Comparison of ENCODE assay signal across 9 cellular contexts in the genomic region with DNA sequence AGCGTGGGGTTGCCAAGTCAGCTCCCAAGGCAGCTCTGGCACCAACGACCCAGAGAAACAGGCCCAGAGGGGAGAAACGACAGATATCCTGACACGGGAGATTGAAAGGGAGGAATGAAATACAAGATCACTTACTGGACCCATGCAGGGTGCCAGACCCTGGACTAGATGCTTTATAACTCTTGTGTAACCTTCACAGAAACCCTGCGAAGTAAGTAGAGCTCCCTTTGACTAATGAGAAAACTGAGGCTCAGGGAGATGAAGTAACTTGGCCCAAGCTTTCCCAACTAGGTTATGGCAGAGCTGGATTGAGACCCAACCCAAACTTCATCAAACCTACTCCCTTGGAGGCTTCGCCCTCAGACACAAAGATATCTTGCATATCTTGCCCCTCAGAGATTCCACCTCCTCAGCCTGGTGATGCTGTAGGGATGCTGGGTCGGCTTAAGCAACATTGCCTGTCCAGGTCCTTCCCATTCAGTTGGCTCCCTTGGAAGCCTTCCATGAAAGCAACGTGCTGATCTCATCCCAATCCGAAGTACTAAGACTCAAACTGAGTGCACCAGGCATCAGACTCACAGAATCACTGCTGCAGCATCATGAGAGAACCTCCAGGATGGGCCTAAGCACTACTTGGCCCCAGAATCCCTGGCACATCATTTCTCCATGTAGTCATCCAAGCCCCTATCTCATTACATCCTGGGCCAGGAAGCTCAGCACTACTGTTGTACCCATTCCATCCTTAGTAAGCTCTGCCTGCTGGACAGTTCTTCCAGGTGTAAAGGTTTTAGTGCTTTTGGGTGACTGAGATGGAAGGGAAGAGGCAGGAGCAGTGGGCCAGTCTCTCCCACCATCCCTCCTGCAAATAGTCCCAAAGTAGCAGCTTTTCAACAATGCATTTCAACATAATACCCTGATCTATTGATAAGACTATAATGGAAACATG. TPM values are rescaled to one million over a fixed set of nuclear protein-coding genes. Genes with fewer than 3 reads are reported as not detected.
DNase-seq lines count a peak whose midpoint lies in the region; ATAC-seq, FAIRE-seq and TF ChIP-seq lines count a peak whose summit lies in the region.
"Had no signal": no experiment of that assay in that cellular context is flagged by ENCODE, and none has a peak within 500 bp of the region (broad histone marks: within the 10 kb centered on the region; RNA-seq: fewer than 3 reads in every experiment).

No MANE protein-coding gene starts in this region.

- no peak for TF ChIP-seq POLR2A in transverse colon (IDR thresholded peaks at IDR 0.05)
- TF ChIP-seq POLR2A in adrenal gland (IDR thresholded peaks at IDR 0.05) = no peak

- peaks cover 20% of the 10 kb centered on the region for H3K27me3 Mint-ChIP-seq in activated naive CD4-positive, alpha-beta T cell treated with anti-CD3 and anti-CD28 coated beads for 36 hours (ENCODE audit: low read depth)

- CTCF ChIA-PET in activated naive CD4-positive, alpha-beta T cell treated with anti-CD3 and anti-CD28 coated beads for 36 hours (lab: Charles Lee) = interaction anchor here (0.9 to 4.3 kb wide), 7 partner anchors 8 to 132 kb away, joined by 3 to 29 read pairs (median 5); no protein-coding TSS in a partner anchor

- no peak for FAIRE-seq in kidney (lab: Jason Lieb, UNC)

- in situ Hi-C loops in transverse colon (cut with MboI; ENCODE audit: low pct_ligation_motif_present in 1 of 4, low pct_unique_long_range_greater_than_20kb in 1 of 4, low sequenced_read_pairs in 3 of 4) = no loop called here

- H3K4me1 Mint-ChIP-seq in activated naive CD4-positive, alpha-beta T cell treated with anti-CD3 and anti-CD28 coated beads for 36 hours (ENCODE audit: low read depth) = peaks cover 6% of the 10 kb centered on the region

- H3K27ac Mint-ChIP-seq in activated naive CD4-positive, alpha-beta T cell treated with anti-CD3 and anti-CD28 coated beads for 36 hours = no peak overlapping the region
- H3K27ac Mint-ChIP-seq in activated naive CD4-positive, alpha-beta T cell treated with anti-CD3 and anti-CD28 coated beads, Interleukin-2, amount 50 U/mL, for 72 hours = no peak overlapping the region
- H3K27ac Mint-ChIP-seq: CD4-positive, CD25-positive, alpha-beta regulatory T cell had no signal

- TF ChIP-seq CTCF in ascending aorta (IDR thresholded peaks at IDR 0.05) (no peak), kidney (IDR thresholded peaks at IDR 0.05; ENCODE audit: borderline replicate concordance, extremely low read depth, insufficient read depth) (no peak), transverse colon (IDR thresholded peaks at IDR 0.05) (no peak), adrenal gland (IDR thresholded peaks at IDR 0.05) (no peak)

- no peak overlapping the region for H3K9ac ChIP-seq in kidney (ENCODE audit: low read length in 2 of 2)

- DNase-seq in activated naive CD4-positive, alpha-beta T cell treated with anti-CD3 and anti-CD28 coated beads for 36 hours = no peak
- DNase-seq in activated naive CD4-positive, alpha-beta T cell treated with anti-CD3 and anti-CD28 coated beads, Interleukin-2, amount 50 U/mL, for 72 hours (ENCODE audit: low spot score in 2 of 2) = no peak
- DNase-seq in ascending aorta (ENCODE audit: low spot score in 2 of 2) = no peak
- no peak for DNase-seq in kidney
- peak; percentile 8 for DNase-seq in transverse colon
- DNase-seq in DMS153 treated with DMSO at 0.1 percent for 48 hours (lab: John Stamatoyannopoulos, UW; ENCODE audit: unreplicated experiment) = no peak
- no peak for DNase-seq in adrenal gland
- DNase-seq in cortex of kidney (lab: John Stamatoyannopoulos, UW) = no peak

- H3K4me3 ChIP-seq in ascending aorta (peak overlapping the region; percentile 51 to 58), kidney (ENCODE audit: low read length in 2 of 2) (peak overlapping the region; percentile 33 to 60), transverse colon (peak overlapping the region in 2 of 4 donors; percentile 43 to 53), adrenal gland (no peak overlapping the region)

- H3K4me3 Mint-ChIP-seq in activated naive CD4-positive, alpha-beta T cell treated with anti-CD3 and anti-CD28 coated beads for 36 hours = peak overlapping the region; percentile 45

- TF ChIP-seq EP300 in transverse colon (IDR thresholded peaks at IDR 0.05; ENCODE audit: low read depth) = no peak

- H3K27me3 ChIP-seq in ascending aorta = no peaks in the 10 kb centered on the region
- peaks cover 14% of the 10 kb centered on the region for H3K27me3 ChIP-seq in transverse colon
- peaks cover 24% of the 10 kb centered on the region for H3K27me3 ChIP-seq in adrenal gland

- H3K36me3 ChIP-seq in ascending aorta (no peaks in the 10 kb centered on the region), kidney (ENCODE audit: control insufficient read depth in 1 of 2, insufficient read depth in 2 of 2, low read length in 2 of 2) (no peaks in the 10 kb centered on the region), transverse colon (no peaks in the 10 kb centered on the region), adrenal gland (replicated peaks in 1 of 2) (no peaks in the 10 kb centered on the region)

- no peaks in the 10 kb centered on the region for H3K36me3 Mint-ChIP-seq in activated naive CD4-positive, alpha-beta T cell treated with anti-CD3 and anti-CD28 coated beads for 36 hours (ENCODE audit: low read depth)
- H3K36me3 Mint-ChIP-seq in activated naive CD4-positive, alpha-beta T cell treated with anti-CD3 and anti-CD28 coated beads, Interleukin-2, amount 50 U/mL, for 72 hours = no peaks in the 10 kb centered on the region
- H3K36me3 Mint-ChIP-seq: CD4-positive, CD25-positive, alpha-beta regulatory T cell had no signal

- H3K4me1 ChIP-seq in ascending aorta (peaks cover 0 to 11% of the 10 kb centered on the region in 2 donors), kidney (ENCODE audit: control insufficient read depth in 1 of 2, insufficient read depth in 1 of 2, low read depth in 1 of 2, low read length in 2 of 2) (peaks cover 5 to 6% of the 10 kb centered on the region in 2 donors), transverse colon (peaks cover 7 to 57% (median 39%) of the 10 kb centered on the region in 4 donors), adrenal gland (replicated peaks in 1 of 2) (peaks cover 0 to 10% of the 10 kb centered on the region in 2 donors)

- no peak overlapping the region for H3K27ac ChIP-seq in ascending aorta
- H3K27ac ChIP-seq in kidney (ENCODE audit: low read depth in 2 of 2, low read length in 2 of 2) = no peak overlapping the region
- peak overlapping the region; percentile 42 to 75 (median 63) for H3K27ac ChIP-seq in transverse colon
- no peak overlapping the region for H3K27ac ChIP-seq in adrenal gland

- WGBS in transverse colon (ENCODE audit: low coverage in 1 of 2), 2 donors = 48 to 80% methylated on average over 1 to 9 of the region's 9 CpGs
- 60 to 72% (median 62%) methylated on average over 9 of the region's 9 CpGs for WGBS in adrenal gland, 4 donors

- no peaks in the 10 kb centered on the region for H3K9me3 Mint-ChIP-seq in activated naive CD4-positive, alpha-beta T cell treated with anti-CD3 and anti-CD28 coated beads for 36 hours
- H3K9me3 Mint-ChIP-seq in activated naive CD4-positive, alpha-beta T cell treated with anti-CD3 and anti-CD28 coated beads, Interleukin-2, amount 50 U/mL, for 72 hours = no peaks in the 10 kb centered on the region

- intact Hi-C loops in activated naive CD4-positive, alpha-beta T cell treated with anti-CD3 and anti-CD28 coated beads for 36 hours (cut with micrococcal nuclease) = no loop called here
- intact Hi-C loops in ascending aorta (cut with DNase I) = loop anchor here (5.0 kb wide), 1 partner anchor 149 kb away; no protein-coding TSS in a partner anchor
- intact Hi-C loops in kidney (cut with DNase I) = no loop called here
- intact Hi-C loops in transverse colon (cut with DNase I; ENCODE audit: low total_unique reads) = no loop called here
- intact Hi-C loops in adrenal gland (cut with DNase I) = loop anchor here in 1 of 2 donors (10.0 kb wide), 1 partner anchor 148 kb away; a partner anchor contains a TSS

- ATAC-seq in activated naive CD4-positive, alpha-beta T cell treated with anti-CD3 and anti-CD28 coated beads, Interleukin-2, amount 50 U/mL, for 72 hours = no peak

- H3K9me3 ChIP-seq in ascending aorta (no peaks in the 10 kb centered on the region), kidney (ENCODE audit: control insufficient read depth in 1 of 2, low read length in 2 of 2) (no peaks in the 10 kb centered on the region), transverse colon (no peaks in the 10 kb centered on the region), adrenal gland (replicated peaks in 1 of 3) (no peaks in the 10 kb centered on the region)

RNA-seq across cellular contexts. Expression of a gene that starts 1.1 kb away (rescaled TPM):
- not detected for total RNA-seq in activated naive CD4-positive, alpha-beta T cell treated with anti-CD3 and anti-CD28 coated beads for 36 hours
- total RNA-seq in activated naive CD4-positive, alpha-beta T cell treated with anti-CD3 and anti-CD28 coated beads, Interleukin-2, amount 50 U/mL, for 72 hours = not detected
- 0.11 TPM for total RNA-seq in ascending aorta
- 0.88 TPM for total RNA-seq in kidney
- polyA plus RNA-seq in kidney (ENCODE audit: insufficient read depth, low read depth, low replicate concordance) = 1.3 TPM
- total RNA-seq in transverse colon = 100 to 1,000 TPM in 1 of 4 donors, 10 to 100 TPM in 3; 40.7 to 137 (median 81.3) TPM
- total RNA-seq in adrenal gland = under 1 TPM in 3 of 8 donors, not detected in 5; 0.14 to 0.32 (median 0.23) TPM
- under 1 TPM in 2 of 3 donors, not detected in 1; 0.10 to 0.16 TPM for polyA plus RNA-seq in adrenal gland
- total RNA-seq: CD4-positive, CD25-positive, alpha-beta regulatory T cell had no signal

RNA-seq across cellular contexts. Expression of a gene that starts 7.5 kb away (rescaled TPM):
- total RNA-seq in activated naive CD4-positive, alpha-beta T cell treated with anti-CD3 and anti-CD28 coated beads for 36 hours = not detected
- not detected for total RNA-seq in activated naive CD4-positive, alpha-beta T cell treated with anti-CD3 and anti-CD28 coated beads, Interleukin-2, amount 50 U/mL, for 72 hours
- total RNA-seq in ascending aorta (not detected), kidney (not detected), transverse colon (under 1 TPM in 1 of 4 donors, not detected in 3; 0.64 TPM), adrenal gland (not detected)
- polyA plus RNA-seq in kidney (ENCODE audit: insufficient read depth, low read depth, low replicate concordance) (not detected), adrenal gland (not detected)
- total RNA-seq: CD4-positive, CD25-positive, alpha-beta regulatory T cell had no signal
- polyA plus RNA-seq: CD4-positive, CD25-positive, alpha-beta regulatory T cell had no signal

RNA-seq across cellular contexts. Expression of a gene that starts 21.2 kb away (rescaled TPM):
- total RNA-seq in activated naive CD4-positive, alpha-beta T cell treated with anti-CD3 and anti-CD28 coated beads for 36 hours = 100 to 1,000 TPM; 453 to 454 TPM
- total RNA-seq in activated naive CD4-positive, alpha-beta T cell treated with anti-CD3 and anti-CD28 coated beads, Interleukin-2, amount 50 U/mL, for 72 hours = 100 to 1,000 TPM; 391 to 559 TPM
- total RNA-seq in ascending aorta = 363 TPM
- total RNA-seq in kidney = 358 TPM
- polyA plus RNA-seq in kidney (ENCODE audit: insufficient read depth, low read depth, low replicate concordance) = 223 TPM
- total RNA-seq in transverse colon = 100 to 1,000 TPM in 3 of 4 donors, 10 to 100 TPM in 1; 65.1 to 235 (median 168) TPM
- 100 to 1,000 TPM in 7 of 8 donors, 10 to 100 TPM in 1; 87.1 to 185 (median 143) TPM for total RNA-seq in adrenal gland
- 100 to 1,000 TPM; 124 to 215 (median 192) TPM for polyA plus RNA-seq in adrenal gland

RNA-seq across cellular contexts. Expression of a gene that starts 46.5 kb away (rescaled TPM):
- total RNA-seq in activated naive CD4-positive, alpha-beta T cell treated with anti-CD3 and anti-CD28 coated beads for 36 hours = 1 to 10 TPM; 2.1 to 2.6 TPM
- 1 to 10 TPM; 1.2 to 2.8 TPM for total RNA-seq in activated naive CD4-positive, alpha-beta T cell treated with anti-CD3 and anti-CD28 coated beads, Interleukin-2, amount 50 U/mL, for 72 hours
- not detected for total RNA-seq in ascending aorta
- total RNA-seq in kidney = 1.0 TPM
- 14.2 TPM for polyA plus RNA-seq in kidney (ENCODE audit: insufficient read depth, low read depth, low replicate concordance)
- under 1 TPM in 1 of 4 donors, not detected in 3; 0.32 TPM for total RNA-seq in transverse colon
- under 1 TPM in 2 of 8 donors, not detected in 6; 0.14 to 0.81 TPM for total RNA-seq in adrenal gland
- under 1 TPM; 0.30 to 0.42 (median 0.40) TPM for polyA plus RNA-seq in adrenal gland

Comparison
In these comparisons a context has a peak if more than half of its experiments do, and no peak if none do; other contexts are left out.
1. H3K27ac ChIP-seq: peak in transverse colon (4 of 4); none in ascending aorta (0 of 2), kidney (0 of 2) and adrenal gland (0 of 5).
2. H3K4me3 ChIP-seq: peak in ascending aorta (2 of 2) and kidney (2 of 2); none in adrenal gland (0 of 4).
3. RNA of a gene that starts 1.1 kb away (total RNA-seq): 40.7 to 137 TPM in transverse colon; 0.88 TPM in kidney (single experiment), 0.11 TPM in ascending aorta (single experiment), not detected in activated naive CD4-positive, alpha-beta T cell treated with anti-CD3 and anti-CD28 coated beads for 36 hours, not detected in activated naive CD4-positive, alpha-beta T cell treated with anti-CD3 and anti-CD28 coated beads, Interleukin-2, amount 50 U/mL, for 72 hours and 0.14 to 0.32 TPM in adrenal gland; every median in the first group is over 10 times any median in the second.